Comparison of ENCODE assay signal across 10 cellular contexts in genomic region chr2:78861546-78861945, GRCh38.
DNase-seq lines count a peak whose midpoint lies in the region; ATAC-seq, FAIRE-seq and TF ChIP-seq lines count a peak whose summit lies in the region.
"Had no signal": no experiment of that assay in that cellular context is flagged by ENCODE, and none has a peak within 500 bp of the region (broad histone marks: within the 10 kb centered on the region; RNA-seq: fewer than 3 reads in every experiment).

No MANE protein-coding gene starts in this region.

- H2AFZ ChIP-seq in astrocyte (ENCODE audit: low read depth, low read length) (no peak overlapping the region), parathyroid adenoma (no peak overlapping the region)

- H4K20me1 ChIP-seq in astrocyte (ENCODE audit: insufficient read depth, low read length) = no peaks in the 10 kb centered on the region

- H3K4me3 ChIP-seq in astrocyte (ENCODE audit: insufficient read depth, low read depth, low read length) = no peak overlapping the region
- H3K4me3 ChIP-seq in parathyroid adenoma (ENCODE audit: low read depth, low read length) = no peak overlapping the region

- DNase-seq in DMS 273 (lab: John Stamatoyannopoulos, UW; ENCODE audit: unreplicated experiment) (peak; percentile 56), DMS 273 treated with DMSO at 0.1 percent for 48 hours (lab: John Stamatoyannopoulos, UW) (no peak), HuH-7 (ENCODE audit: low spot score) (peak; percentile 37), astrocyte (ENCODE audit: low read depth) (no peak), AG20443 (ENCODE audit: low spot score) (no peak)
- no peak for DNase-seq in activated naive CD4-positive, alpha-beta T cell treated with anti-CD3 and anti-CD28 coated beads, Interleukin-2, amount 50 U/mL, for 72 hours (ENCODE audit: low spot score in 2 of 2)
- DNase-seq: stimulated activated CD4-positive, alpha-beta T cell treated with anti-CD3 and anti-CD28 coated beads, Interleukin-15, amount 100 ng/mL, for 24 hours had no signal

- H3K27me3 ChIP-seq in astrocyte (ENCODE audit: insufficient read depth, low read length) = no peaks in the 10 kb centered on the region
- no peaks in the 10 kb centered on the region for H3K27me3 ChIP-seq in parathyroid adenoma (ENCODE audit: control insufficient read depth, insufficient read depth, low read length)

- H3K27me3 Mint-ChIP-seq in astrocyte (ENCODE audit: low read depth, unreplicated experiment) = no peaks in the 10 kb centered on the region
- H3K27me3 Mint-ChIP-seq: activated naive CD8-positive, alpha-beta T cell had no signal

- TF ChIP-seq CTCF in astrocyte (IDR thresholded peaks at IDR 0.05; ENCODE audit: insufficient read depth, low read depth, low read length) = peak; percentile 29
- TF ChIP-seq CTCF in parathyroid adenoma (IDR thresholded peaks at IDR 0.05) = peak; percentile 44

- no peak for FAIRE-seq in astrocyte (lab: Jason Lieb, UNC)

- no peaks in the 10 kb centered on the region for H3K36me3 Mint-ChIP-seq in astrocyte (ENCODE audit: low read depth, unreplicated experiment)
- no peaks in the 10 kb centered on the region for H3K36me3 Mint-ChIP-seq in activated naive CD4-positive, alpha-beta T cell treated with anti-CD3 and anti-CD28 coated beads, Interleukin-2, amount 50 U/mL, for 72 hours
- H3K36me3 Mint-ChIP-seq: activated naive CD8-positive, alpha-beta T cell had no signal

- H3K4me1 ChIP-seq in astrocyte (ENCODE audit: insufficient read depth, low read length) (no peaks in the 10 kb centered on the region), parathyroid adenoma (no peaks in the 10 kb centered on the region)

- H3K4me2 ChIP-seq in astrocyte (ENCODE audit: low read length) (no peak overlapping the region), parathyroid adenoma (ENCODE audit: low read length) (no peak overlapping the region)

- no peaks in the 10 kb centered on the region for H3K9me3 ChIP-seq in astrocyte (ENCODE audit: insufficient read depth, low read depth, low read length)
- no peaks in the 10 kb centered on the region for H3K9me3 ChIP-seq in parathyroid adenoma (ENCODE audit: control insufficient read depth, low read length)

- no peaks in the 10 kb centered on the region for H3K4me1 Mint-ChIP-seq in astrocyte (ENCODE audit: low read depth, unreplicated experiment)

- H3K27ac ChIP-seq in astrocyte (ENCODE audit: low read depth, low read length) = no peak overlapping the region
- no peak overlapping the region for H3K27ac ChIP-seq in parathyroid adenoma

- H3K27ac Mint-ChIP-seq in astrocyte (ENCODE audit: unreplicated experiment) = no peak overlapping the region
- H3K27ac Mint-ChIP-seq in activated naive CD4-positive, alpha-beta T cell treated with anti-CD3 and anti-CD28 coated beads, Interleukin-2, amount 50 U/mL, for 72 hours = no peak overlapping the region
- H3K27ac Mint-ChIP-seq: activated naive CD8-positive, alpha-beta T cell had no signal

- H3K4me3 Mint-ChIP-seq in astrocyte (ENCODE audit: unreplicated experiment) = no peak overlapping the region
- H3K4me3 Mint-ChIP-seq: activated naive CD8-positive, alpha-beta T cell had no signal

- no peaks in the 10 kb centered on the region for H3K79me2 ChIP-seq in astrocyte (ENCODE audit: insufficient read depth, low read length)
- no peaks in the 10 kb centered on the region for H3K79me2 ChIP-seq in parathyroid adenoma

- H3K36me3 ChIP-seq in astrocyte (ENCODE audit: insufficient read depth, low read length) = no peaks in the 10 kb centered on the region
- H3K36me3 ChIP-seq in parathyroid adenoma (ENCODE audit: control insufficient read depth, insufficient read depth, low read length) = no peaks in the 10 kb centered on the region

- no peak for ATAC-seq in HG03280 (IDR thresholded peaks at IDR 0.05; ENCODE audit: unreplicated experiment)
- ATAC-seq in activated naive CD4-positive, alpha-beta T cell treated with anti-CD3 and anti-CD28 coated beads, Interleukin-2, amount 50 U/mL, for 72 hours = no peak

- no peaks in the 10 kb centered on the region for H3K9me3 Mint-ChIP-seq in astrocyte (ENCODE audit: unreplicated experiment)
- peaks cover 16 to 17% of the 10 kb centered on the region in 2 donors for H3K9me3 Mint-ChIP-seq in activated naive CD4-positive, alpha-beta T cell treated with anti-CD3 and anti-CD28 coated beads, Interleukin-2, amount 50 U/mL, for 72 hours

- H3K9ac ChIP-seq in astrocyte (ENCODE audit: low read length) (no peak overlapping the region), parathyroid adenoma (no peak overlapping the region)

Comparison
In these comparisons a context has a peak if more than half of its experiments do, and no peak if none do; other contexts are left out.
1. DNase-seq: peak in DMS 273 (single experiment) and HuH-7 (single experiment); none in DMS 273 treated with DMSO at 0.1 percent for 48 hours (single experiment), astrocyte (single experiment), AG20443 (single experiment) and activated naive CD4-positive, alpha-beta T cell treated with anti-CD3 and anti-CD28 coated beads, Interleukin-2, amount 50 U/mL, for 72 hours (0 of 2).